22 cellular contexts compared by ENCODE assay signal in the genomic region with DNA sequence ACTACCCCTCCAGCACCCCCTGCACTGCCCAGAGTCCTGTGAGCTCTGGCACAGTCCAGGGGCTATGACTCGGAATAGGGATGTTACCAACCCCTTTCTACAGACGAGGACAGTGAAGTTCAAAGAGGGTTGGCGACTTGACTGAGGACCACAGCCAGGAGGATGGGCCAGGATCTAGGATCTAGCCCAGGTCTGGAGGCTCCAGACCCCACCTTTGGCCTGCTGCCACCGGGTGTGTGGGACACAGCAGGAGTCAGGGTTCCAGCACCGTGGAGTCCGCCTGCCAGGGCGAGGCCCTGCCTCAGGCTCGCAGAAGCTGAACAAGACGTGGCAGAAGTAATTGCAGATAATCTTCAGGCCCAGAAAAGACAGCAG. TPM values are rescaled to one million over a fixed set of nuclear protein-coding genes. Genes with fewer than 3 reads are reported as not detected.
A peak's percentile ranks its signal among the peaks of the same experiment; 100 is the strongest.
DNase-seq lines count a peak whose midpoint lies in the region.
"Had no signal": no experiment of that assay in that cellular context is flagged by ENCODE, and none has a peak within 500 bp of the region (broad histone marks: within the 10 kb centered on the region; RNA-seq: fewer than 3 reads in every experiment).

No MANE protein-coding gene starts in this region.

- no peaks in the 10 kb centered on the region for H3K9me3 Mint-ChIP-seq in activated T-cell treated with anti-CD3 and anti-CD28 coated beads, Interleukin-2, amount 50 U/mL, for 24 hours
- H3K9me3 Mint-ChIP-seq: activated CD8-positive, alpha-beta T cell treated with anti-CD3 and anti-CD28 coated beads for 36 hours; naive thymus-derived CD8-positive, alpha-beta T cell had no signal

- DNase-seq in activated T-cell treated with anti-CD3 and anti-CD28 coated beads, Interleukin-2, amount 50 U/mL, for 24 hours, result peak; percentile 16
- DNase-seq in activated T-cell treated with anti-CD3 and anti-CD28 coated beads, Interleukin-2, amount 50 U/mL, for 48 hours, result no peak
- DNase-seq in GM03348 (ENCODE audit: low spot score) (peak; percentile 2), islet precursor cell (peak; percentile 26), posterior vena cava (ENCODE audit: low spot score) (peak; percentile 28), NCI-H69 (lab: John Stamatoyannopoulos, UW) (no peak), cerebellum (ENCODE audit: low spot score) (no peak)
- no peak for DNase-seq in activated naive CD4-positive, alpha-beta T cell (lab: John Stamatoyannopoulos, UW)
- DNase-seq: activated CD4-positive, alpha-beta T cell treated with anti-CD3 and anti-CD28 coated beads for 1 hour; activated CD8-positive, alpha-beta T cell treated with anti-CD3 and anti-CD28 coated beads for 36 hours; activated naive CD4-positive, alpha-beta T cell treated with anti-CD3 and anti-CD28 coated beads, Interleukin-2, amount 50 U/mL, for 16 hours; AML-193; anterior cingulate cortex; caudate nucleus; dermis blood vessel endothelial cell; DMS79 treated with DMSO at 0.1 percent for 48 hours; glutamatergic neuron; naive thymus-derived CD8-positive, alpha-beta T cell; NCI-H1092; NCI-H1930; stimulated activated CD8-positive, alpha-beta memory T cell treated with anti-CD3 and anti-CD28 coated beads, Interleukin-4, amount 100 ng/mL, for 48 hours; T-helper 1 cell had no signal

- no peak overlapping the region for H3K27ac Mint-ChIP-seq in activated T-cell treated with anti-CD3 and anti-CD28 coated beads, Interleukin-2, amount 50 U/mL, for 24 hours
- H3K27ac Mint-ChIP-seq: activated CD8-positive, alpha-beta T cell treated with anti-CD3 and anti-CD28 coated beads for 36 hours; naive thymus-derived CD8-positive, alpha-beta T cell had no signal

- peaks cover 6% of the 10 kb centered on the region for H3K4me1 Mint-ChIP-seq in activated T-cell treated with anti-CD3 and anti-CD28 coated beads, Interleukin-2, amount 50 U/mL, for 24 hours (ENCODE audit: low read depth)

- H3K4me3 Mint-ChIP-seq in activated T-cell treated with anti-CD3 and anti-CD28 coated beads, Interleukin-2, amount 50 U/mL, for 24 hours, result no peak overlapping the region
- H3K4me3 Mint-ChIP-seq: activated CD8-positive, alpha-beta T cell treated with anti-CD3 and anti-CD28 coated beads for 36 hours; naive thymus-derived CD8-positive, alpha-beta T cell had no signal

- H3K36me3 Mint-ChIP-seq in activated T-cell treated with anti-CD3 and anti-CD28 coated beads, Interleukin-2, amount 50 U/mL, for 24 hours (ENCODE audit: low read depth), result no peaks in the 10 kb centered on the region
- H3K36me3 Mint-ChIP-seq: naive thymus-derived CD8-positive, alpha-beta T cell had no signal

- intact Hi-C loops in posterior vena cava (cut with DNase I), result no loop called here

- H3K27me3 Mint-ChIP-seq in activated T-cell treated with anti-CD3 and anti-CD28 coated beads, Interleukin-2, amount 50 U/mL, for 24 hours, result peaks cover 2% of the 10 kb centered on the region

RNA-seq across cellular contexts. Expression of a gene that starts 37.9 kb away (rescaled TPM):
- total RNA-seq in posterior vena cava, result 10 to 100 TPM; 69.5 to 83.1 TPM
- total RNA-seq in cerebellum, result 70.1 TPM

Comparison
In these comparisons a context has a peak if more than half of its experiments do, and no peak if none do; other contexts are left out.
1. DNase-seq: peak in activated T-cell treated with anti-CD3 and anti-CD28 coated beads, Interleukin-2, amount 50 U/mL, for 24 hours (single experiment), GM03348 (single experiment), islet precursor cell (single experiment) and posterior vena cava (single experiment); none in activated T-cell treated with anti-CD3 and anti-CD28 coated beads, Interleukin-2, amount 50 U/mL, for 48 hours (0 of 2), NCI-H69 (single experiment), cerebellum (single experiment) and activated naive CD4-positive, alpha-beta T cell (0 of 4).